In the genomic region with DNA sequence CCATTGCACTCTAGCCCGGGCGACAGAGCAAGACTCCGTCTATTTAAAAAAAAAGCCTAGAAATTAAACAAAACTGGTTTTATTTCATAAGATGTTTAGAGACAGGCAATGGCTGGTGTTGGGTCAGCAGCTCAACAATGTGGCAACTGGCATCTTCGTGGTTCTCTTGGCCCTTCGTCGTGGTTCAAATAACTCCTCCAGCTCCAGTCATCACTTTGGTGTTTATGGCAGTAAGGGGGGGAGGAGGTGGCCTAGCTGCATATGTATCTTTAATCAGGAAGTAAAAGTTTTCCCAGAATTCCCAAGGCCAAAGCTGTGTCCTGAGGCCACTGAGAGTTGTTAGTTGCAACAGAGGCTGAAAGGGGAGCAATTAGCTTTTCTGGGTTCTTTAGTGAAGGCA, we compare ENCODE assay signal across 15 cellular contexts.
"Had no signal": no experiment of that assay in that cellular context is flagged by ENCODE, and none has a peak within 500 bp of the region (broad histone marks: within the 10 kb centered on the region; RNA-seq: fewer than 3 reads in every experiment).

No MANE protein-coding gene starts in this region.

- H3K27ac Mint-ChIP-seq: activated CD8-positive, alpha-beta T cell treated with anti-CD3 and anti-CD28 coated beads, Interleukin-2, amount 10 ng/mL, durations not matched to agents 7 days and 5 days had no signal

- H3K4me3 Mint-ChIP-seq: activated CD8-positive, alpha-beta T cell treated with anti-CD3 and anti-CD28 coated beads, Interleukin-2, amount 10 ng/mL, durations not matched to agents 7 days and 5 days; central memory CD8-positive, alpha-beta T cell; neural crest cell had no signal

- ATAC-seq: activated CD8-positive, alpha-beta T cell treated with anti-CD3 and anti-CD28 coated beads, Interleukin-2, amount 10 ng/mL, durations not matched to agents 7 days and 5 days; body of pancreas; pancreas had no signal

- H3K9me3 ChIP-seq: body of pancreas, left ventricle myocardium inferior, pancreas, stomach had no signal

- H3K4me1 Mint-ChIP-seq: central memory CD8-positive, alpha-beta T cell had no signal

- H3K27me3 Mint-ChIP-seq: central memory CD8-positive, alpha-beta T cell had no signal

- H3K27ac ChIP-seq: body of pancreas, left ventricle myocardium inferior, pancreas, stomach had no signal

- H3K4me3 ChIP-seq: body of pancreas, left ventricle myocardium inferior, pancreas, stomach had no signal

- DNase-seq: activated CD8-positive, alpha-beta memory T cell treated with anti-CD3 and anti-CD28 coated beads, Interleukin-2, amount 50 U/mL, for 48 hours; activated CD8-positive, alpha-beta T cell treated with anti-CD3 and anti-CD28 coated beads, Interleukin-2, amount 10 ng/mL, durations not matched to agents 7 days and 5 days; activated naive CD4-positive, alpha-beta T cell; body of pancreas; cortex of kidney; effector CD8-positive, alpha-beta T cell; left ventricle myocardium inferior; mesenchymal stem cell; pancreas; stimulated activated CD4-positive, alpha-beta T cell treated with anti-CD3 and anti-CD28 coated beads, Interleukin-4, amount 100 ng/mL, for 1 hour; stimulated activated CD8-positive, alpha-beta memory T cell treated with anti-CD3 and anti-CD28 coated beads, Interleukin-4, amount 100 ng/mL, for 48 hours; stomach; T-helper 9 cell had no signal

- H3K27me3 ChIP-seq: body of pancreas, pancreas, stomach had no signal

- H3K9me3 Mint-ChIP-seq: central memory CD8-positive, alpha-beta T cell; neural crest cell had no signal
